Comparison of ENCODE assay signal across 22 cellular contexts in the genomic region with DNA sequence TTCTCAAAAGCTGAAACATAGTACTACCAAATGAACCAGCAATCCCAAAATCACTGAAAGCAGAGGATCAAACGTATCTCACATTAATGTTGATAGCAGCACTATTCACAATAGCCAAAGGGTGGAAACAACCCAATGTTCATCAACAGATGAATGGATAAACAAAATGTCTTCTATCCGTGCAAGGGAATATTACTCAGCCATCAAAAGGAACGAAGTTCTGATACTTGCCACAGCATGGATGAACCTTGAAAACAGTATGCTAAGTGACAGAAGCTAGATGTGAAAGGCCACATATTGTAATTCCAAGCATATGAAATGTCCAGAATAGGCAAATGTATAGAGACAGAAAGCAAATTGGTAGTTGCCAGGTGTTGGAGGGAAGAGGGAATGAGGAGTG. TPM values are rescaled to one million over a fixed set of nuclear protein-coding genes. Genes with fewer than 3 reads are reported as not detected.
DNase-seq lines count a peak whose midpoint lies in the region; ATAC-seq, FAIRE-seq and TF ChIP-seq lines count a peak whose summit lies in the region.
"Had no signal": no experiment of that assay in that cellular context is flagged by ENCODE, and none has a peak within 500 bp of the region (broad histone marks: within the 10 kb centered on the region; RNA-seq: fewer than 3 reads in every experiment).

No MANE protein-coding gene starts in this region.

- H3K79me2 ChIP-seq in K562 (ENCODE audit: control insufficient read depth, insufficient read depth, low read length) (no peaks in the 10 kb centered on the region), keratinocyte (ENCODE audit: control insufficient read depth, insufficient read depth, low read length) (no peaks in the 10 kb centered on the region)

- no peak for DNase-seq in K562 (ENCODE audit: extremely low read depth in 1 of 4, low spot score in 3 of 4)
- no peak for DNase-seq in keratinocyte (ENCODE audit: low read depth, low spot score)
- DNase-seq in urothelium cell line (ENCODE audit: low spot score): no peak
- no peak for DNase-seq in H7
- no peak for DNase-seq in stimulated activated CD4-positive, alpha-beta T cell treated with anti-CD3 and anti-CD28 coated beads, Interleukin-4, amount 100 ng/mL, for 1 hour
- no peak for DNase-seq in NCI-H1930 (lab: John Stamatoyannopoulos, UW)
- DNase-seq: AML-193; Caco-2; Calu3; CD4-positive, alpha-beta T cell; CD8-positive, alpha-beta T cell; DMS79 treated with DMSO at 0.1 percent for 48 hours; GF-D8 had no signal

- H3K27ac ChIP-seq in HEK293 (ENCODE audit: extremely low read depth, low read depth, low read length) (no peak overlapping the region), K562 (ENCODE audit: extremely low read depth, low read depth, low read length) (no peak overlapping the region), keratinocyte (ENCODE audit: control insufficient read depth, insufficient read depth, low read length) (no peak overlapping the region)
- H3K27ac ChIP-seq: 22Rv1; A549; BLaER1 treated with 17β-estradiol and CSF1 and Interleukin-3, amounts not matched to agents 10 nM and 100 nM; C4-2B had no signal

- H3K27me3 ChIP-seq in K562 (ENCODE audit: control insufficient read depth in 2 of 2, insufficient read depth in 2 of 2, low read length in 2 of 2) (peaks cover 5 to 11% of the 10 kb centered on the region in 2 experiments; a peak in 3 of 5 replicates), keratinocyte (ENCODE audit: control insufficient read depth, extremely low read depth, insufficient read depth, low read length) (no peaks in the 10 kb centered on the region), H7 (ENCODE audit: control insufficient read depth, insufficient read depth, low read length) (no peaks in the 10 kb centered on the region)
- H3K27me3 ChIP-seq: BLaER1 treated with 17β-estradiol and CSF1 and Interleukin-3, amounts not matched to agents 10 nM and 100 nM had no signal

- intact Hi-C loops in K562 (cut with micrococcal nuclease): no loop called here

- H2AFZ ChIP-seq in K562 (ENCODE audit: low read depth, low read length): no peak overlapping the region
- no peak overlapping the region for H2AFZ ChIP-seq in keratinocyte (ENCODE audit: control insufficient read depth, low read length)

- H3K4me3 ChIP-seq in HEK293 (ENCODE audit: low read depth, low read length) (no peak overlapping the region), K562 (no peak overlapping the region), keratinocyte (ENCODE audit: control insufficient read depth in 2 of 3, extremely low read depth in 1 of 3, insufficient read depth in 2 of 3, low read depth in 1 of 3, low read length in 3 of 3) (no peak overlapping the region), H7 (ENCODE audit: insufficient read depth, low read depth, low read length) (no peak overlapping the region)
- H3K4me3 ChIP-seq: A549; BLaER1 treated with 17β-estradiol and CSF1 and Interleukin-3, amounts not matched to agents 10 nM and 100 nM had no signal

- H3K9me1 ChIP-seq in K562 (ENCODE audit: control insufficient read depth, insufficient read depth, low read length) (no peaks in the 10 kb centered on the region), keratinocyte (ENCODE audit: control insufficient read depth, extremely low read depth, insufficient read depth, low read length) (no peaks in the 10 kb centered on the region)

- H3K4me2 ChIP-seq in K562 (ENCODE audit: insufficient read depth, low read length) (no peak overlapping the region), keratinocyte (ENCODE audit: control insufficient read depth, extremely low read depth, insufficient read depth, low read depth, low read length) (no peak overlapping the region)
- H3K4me2 ChIP-seq: A549; BLaER1 treated with 17β-estradiol and CSF1 and Interleukin-3, amounts not matched to agents 10 nM and 100 nM had no signal

- no peak for ATAC-seq in K562
- ATAC-seq: A549; CD8-positive, alpha-beta T cell had no signal

- H3K4me1 ChIP-seq in HEK293 (ENCODE audit: control insufficient read depth, insufficient read depth, low read length) (no peaks in the 10 kb centered on the region), K562 (replicated peaks in 1 of 2; ENCODE audit: control insufficient read depth in 2 of 2, insufficient read depth in 2 of 2, low read length in 2 of 2) (no peaks in the 10 kb centered on the region; a peak in 1 of 5 replicates), keratinocyte (ENCODE audit: control insufficient read depth, extremely low read depth, insufficient read depth, low read length) (no peaks in the 10 kb centered on the region)

- 4% methylated on average over 3 of the region's 3 CpGs for WGBS in K562 (ENCODE audit: insufficient coverage, low coverage, missing lambda C conversion rate)

- H3K36me3 ChIP-seq in HEK293 (ENCODE audit: control insufficient read depth in 2 of 2, insufficient read depth in 1 of 2, low read length in 2 of 2) (no peaks in the 10 kb centered on the region), K562 (ENCODE audit: control insufficient read depth, insufficient read depth, low read length) (no peaks in the 10 kb centered on the region), keratinocyte (ENCODE audit: control insufficient read depth in 2 of 2, extremely low read depth in 1 of 2, insufficient read depth in 2 of 2, low read length in 2 of 2) (no peaks in the 10 kb centered on the region), H7 (replicated peaks; ENCODE audit: control insufficient read depth, insufficient read depth, low read length) (no peaks in the 10 kb centered on the region; the same call in 1 of the 2 replicates)
- H3K36me3 ChIP-seq: BLaER1 treated with 17β-estradiol and CSF1 and Interleukin-3, amounts not matched to agents 10 nM and 100 nM had no signal

- no peak for TF ChIP-seq CTCF in HEK293 (tag by site-specific recombination; IDR thresholded peaks at IDR 0.05)
- no peak for TF ChIP-seq CTCF in K562 (IDR thresholded peaks at IDR 0.05 in 2 of 3, conservative IDR thresholded peaks at IDR 0.05 in 1 of 3; ENCODE audit: insufficient read depth in 2 of 3, low read depth in 1 of 3, low read length in 3 of 3)
- no peak for TF ChIP-seq CTCF in keratinocyte (optimal IDR thresholded peaks at IDR 0.05 in 1 of 3, IDR thresholded peaks at IDR 0.05 in 1 of 3, conservative IDR thresholded peaks at IDR 0.05 in 1 of 3; ENCODE audit: extremely low read depth in 1 of 3, insufficient read depth in 2 of 3, low read length in 3 of 3)

- CTCF ChIA-PET in HEK293 (lab: Yijun Ruan, JAX) (no interaction called here), K562 (lab: Yijun Ruan, JAX; ENCODE audit: low intra/inter-chr PET ratio) (no interaction called here)

- H3K9ac ChIP-seq in K562 (ENCODE audit: insufficient read depth in 1 of 2, low read depth in 2 of 2, low read length in 2 of 2) (no peak overlapping the region), keratinocyte (ENCODE audit: control insufficient read depth, extremely low read depth, insufficient read depth, low read length) (no peak overlapping the region)
- H3K9ac ChIP-seq: BLaER1 treated with 17β-estradiol and CSF1 and Interleukin-3, amounts not matched to agents 10 nM and 100 nM had no signal

- TF ChIP-seq RAD21 in K562 (CRISPR knock-in tag; conservative IDR thresholded peaks at IDR 0.05 in 1 of 2, IDR thresholded peaks at IDR 0.05 in 1 of 2): no peak

- no peak for TF ChIP-seq EP300 in K562 (IDR thresholded peaks at IDR 0.05; ENCODE audit: low read length)

- H3K9me3 ChIP-seq in HEK293 (ENCODE audit: control insufficient read depth, insufficient read depth, low read depth, low read length) (no peaks in the 10 kb centered on the region), K562 (replicated peaks; ENCODE audit: control insufficient read depth, insufficient read depth, low read depth, low read length) (no peaks in the 10 kb centered on the region), keratinocyte (ENCODE audit: control insufficient read depth, low read depth, low read length) (no peaks in the 10 kb centered on the region)
- H3K9me3 ChIP-seq: A549, Caco-2 had no signal

- BruUV-seq in K562 (replicated peaks; lab: Mats Ljungman, UMichigan): no TSS peak

- in situ Hi-C loops in K562 (cut with MboI): no loop called here

- TF ChIP-seq POLR2A in K562 (conservative IDR thresholded peaks at IDR 0.05): no peak

- POLR2A ChIA-PET in HEK293 (lab: Yijun Ruan, JAX) (no interaction called here), K562 (lab: Yijun Ruan, JAX) (interaction anchor here (1.0 kb wide), 1 partner anchor 16 kb away, joined by 4 read pairs; no protein-coding TSS in a partner anchor)

- FAIRE-seq in K562 (lab: Jason Lieb, UNC): no peak
- FAIRE-seq in keratinocyte (lab: Jason Lieb, UNC): peak; percentile 13
- peak; percentile 20 for FAIRE-seq in urothelium cell line (lab: Jason Lieb, UNC)
- FAIRE-seq: A549, D721Med, G401.6, GM12891, GM19239 had no signal

- no peaks in the 10 kb centered on the region for H4K20me1 ChIP-seq in K562 (replicated peaks; ENCODE audit: control insufficient read depth, insufficient read depth, low read length)
- H4K20me1 ChIP-seq in keratinocyte (ENCODE audit: control insufficient read depth, extremely low read depth, insufficient read depth, low read length): no peaks in the 10 kb centered on the region
- H4K20me1 ChIP-seq: BLaER1 treated with 17β-estradiol and CSF1 and Interleukin-3, amounts not matched to agents 10 nM and 100 nM had no signal

- dilution Hi-C loops in keratinocyte (cut with MboI; ENCODE audit: extremely low pct_ligation_motif_present, low sequenced_read_pairs): no loop called here

RNA-seq across cellular contexts. Expression of gene CHMP1B, which starts 57.0 kb away (rescaled TPM):
- 8.3 and 13.4 TPM in 2 replicates for total RNA-seq in K562 (2011; cell fraction: chromatin; rRNA removed; ENCODE audit: low replicate concordance)
- total RNA-seq in K562 (2011; cell fraction: nucleolus; rRNA removed): 10.8 and 11.2 TPM in 2 replicates
- 15.5 and 19.1 TPM in 2 replicates for total RNA-seq in K562 (2011; cell fraction: nucleoplasm; rRNA removed)
- total RNA-seq in K562 (2014; rRNA removed) (22.3 and 22.9 TPM in 2 replicates), K562 (2014; rRNA removed; fragmentation: Illumina TruSeq; extraction: Trizol) (18.7 and 21.7 TPM in 2 replicates), K562 (2015; rRNA removed; fragmentation: Illumina TruSeq; extraction: Trizol) (15.6 and 17.6 TPM in 2 replicates), K562 (2021) (17.1 and 21.3 TPM in 2 replicates)
- polyA plus RNA-seq in K562 (2011; rRNA removed) (17.7 and 19.0 TPM in 2 replicates), K562 (2014; fragmentation: Illumina TruSeq; extraction: Trizol) (20.3 and 22.6 TPM in 2 replicates), K562 (2014; fragmentation: Nextera tagmentation; extraction: Ambion mirVana) (10 to 100 TPM; 12.3 to 14.5 TPM), K562 (2014; rRNA removed) (27.9 and 29.9 TPM in 2 replicates), keratinocyte (30.7 to 54.7 TPM (median 51.4 TPM) in 3 replicates)
- polyA plus RNA-seq in K562 (2011; cell fraction: cytosol; rRNA removed): 15.7 and 19.8 TPM in 2 replicates
- 11.0 and 12.8 TPM in 2 replicates for polyA plus RNA-seq in K562 (2011; cell fraction: nucleus; rRNA removed)
- 16.6 and 23.6 TPM in 2 replicates for polyA plus RNA-seq in K562 (2012)
- polyA minus RNA-seq in K562 (2011; rRNA and poly(A)+ RNA removed): 16.9 and 22.1 TPM in 2 replicates
- polyA minus RNA-seq in K562 (2011; cell fraction: cytosol; rRNA and poly(A)+ RNA removed): 6.8 and 7.9 TPM in 2 replicates
- 5.1 and 10.0 TPM in 2 replicates for polyA minus RNA-seq in K562 (2011; cell fraction: nucleus; rRNA and poly(A)+ RNA removed)
- polyA plus RNA-seq in keratinocyte (2011; ENCODE audit: low read depth): 72.0 TPM
- polyA plus RNA-seq in keratinocyte (2011; cell fraction: cytosol; rRNA removed): 34.0 and 35.9 TPM in 2 replicates
- 91.1 and 111 TPM in 2 replicates for polyA plus RNA-seq in keratinocyte (2011; cell fraction: nucleus; rRNA removed)
- 33.8 and 55.2 TPM in 2 replicates for polyA plus RNA-seq in keratinocyte (2012; ENCODE audit: low replicate concordance)
- 14.3 to 37.4 TPM (median 34.8 TPM) in 3 replicates for polyA minus RNA-seq in keratinocyte
- 31.1 TPM for polyA minus RNA-seq in keratinocyte (2011; cell fraction: cytosol; rRNA and poly(A)+ RNA removed)
- polyA minus RNA-seq in keratinocyte (2011; cell fraction: nucleus; rRNA and poly(A)+ RNA removed): 36.0 and 53.2 TPM in 2 replicates
- total RNA-seq in H7 (2014; rRNA removed; shearing (Covaris generic)): 22.6 and 30.4 TPM in 2 replicates

Comparison
In these comparisons a context has a peak if more than half of its experiments do, and no peak if none do; other contexts are left out.
1. Of the 44 proteins assayed by ChIP-seq in both K562 and HEK293: peak only in K562: none; only in HEK293: none; in both: ZNF146; in neither: 43.